17 cellular contexts compared by ENCODE assay signal in genomic region chr4:82287720-82288119, GRCh38.
"Had no signal": no experiment of that assay in that cellular context is flagged by ENCODE, and none has a peak within 500 bp of the region (broad histone marks: within the 10 kb centered on the region; RNA-seq: fewer than 3 reads in every experiment).

No MANE protein-coding gene starts in this region.

- FAIRE-seq: keratinocyte had no signal

- DNase-seq: activated CD4-positive, alpha-beta T cell treated with anti-CD3 and anti-CD28 coated beads for 48 hours; activated CD8-positive, alpha-beta memory T cell treated with anti-CD3 and anti-CD28 coated beads, Interleukin-2, amount 50 U/mL, for 48 hours; activated CD8-positive, alpha-beta T cell treated with anti-CD3 and anti-CD28 coated beads, Interleukin-2, amount 10 ng/mL, durations not matched to agents 7 days and 5 days; activated naive CD4-positive, alpha-beta T cell treated with anti-CD3 and anti-CD28 coated beads for 36 hours; central memory CD4-positive, alpha-beta T cell; effector CD8-positive, alpha-beta T cell; gastrocnemius medialis; heart right ventricle; left lung; natural killer cell; posterior cingulate gyrus; tibial artery; WERI-Rb-1 had no signal

- H3K36me3 ChIP-seq: gastrocnemius medialis, heart right ventricle, left lung, right atrium auricular region, tibial artery, WERI-Rb-1 had no signal

- ATAC-seq: activated CD8-positive, alpha-beta T cell treated with anti-CD3 and anti-CD28 coated beads, Interleukin-2, amount 10 ng/mL, durations not matched to agents 7 days and 5 days; gastrocnemius medialis; heart right ventricle; left lung; natural killer cell had no signal

- H3K4me2 ChIP-seq: smooth muscle cell had no signal

- H3K4me3 ChIP-seq: coronary artery, gastrocnemius medialis, heart right ventricle, left lung, right atrium auricular region, smooth muscle cell, tibial artery had no signal

- H3K9me3 ChIP-seq: gastrocnemius medialis, heart right ventricle, left lung, right atrium auricular region, tibial artery had no signal

- H3K27me3 ChIP-seq: gastrocnemius medialis, heart right ventricle, left lung, right atrium auricular region, tibial artery had no signal

- H3K27ac ChIP-seq: coronary artery, gastrocnemius medialis, heart right ventricle, left lung, right atrium auricular region, tibial artery, WERI-Rb-1 had no signal
